8 cellular contexts compared by ENCODE assay signal in genomic region chr12:53727310-53728041, GRCh38. TPM values are rescaled to one million over a fixed set of nuclear protein-coding genes. Genes with fewer than 3 reads are reported as not detected.
DNase-seq lines count a peak whose midpoint lies in the region; ATAC-seq and TF ChIP-seq lines count a peak whose summit lies in the region.

Gene CALCOCO1 (minus strand): TSS chr12:53727452. CDS start chr12:53725242, 2,210 bp downstream.

- H3K9me3 Mint-ChIP-seq in activated naive CD8-positive, alpha-beta T cell treated with anti-CD3 and anti-CD28 coated beads, Interleukin-2, amount 10 ng/mL, durations not matched to agents 7 days and 5 days: no peaks in the 10 kb centered on the region
- H3K9me3 Mint-ChIP-seq in glutamatergic neuron (ENCODE audit: unreplicated experiment): peaks cover 3% of the 10 kb centered on the region

- H3K4me3 Mint-ChIP-seq in activated naive CD8-positive, alpha-beta T cell treated with anti-CD3 and anti-CD28 coated beads, Interleukin-2, amount 10 ng/mL, durations not matched to agents 7 days and 5 days: peak within 1 kb of the TSS; percentile 94
- peak within 1 kb of the TSS; percentile 97 for H3K4me3 Mint-ChIP-seq in glutamatergic neuron (ENCODE audit: unreplicated experiment)

- H3K36me3 ChIP-seq in SU-DHL-6 (ENCODE audit: low read length): no peaks in the 10 kb centered on the region
- H3K36me3 ChIP-seq in osteoblast (ENCODE audit: insufficient read depth, low read length): peaks cover 24% of the 10 kb centered on the region
- peaks cover 18% of the 10 kb centered on the region for H3K36me3 ChIP-seq in thoracic aorta

- H3K79me2 ChIP-seq in SU-DHL-6 (ENCODE audit: insufficient read depth, low read length) (no peaks in the 10 kb centered on the region), osteoblast (ENCODE audit: insufficient read depth, low read length) (peaks cover 19% of the 10 kb centered on the region)

- H3K4me1 ChIP-seq in osteoblast (ENCODE audit: insufficient read depth, low read length) (peaks cover 22% of the 10 kb centered on the region), thoracic aorta (ENCODE audit: control insufficient read depth in 1 of 2, low read depth in 2 of 2) (peaks cover 11 to 41% of the 10 kb centered on the region in 2 donors)

- peak within 1 kb of the TSS; percentile 94 for H3K27ac Mint-ChIP-seq in activated naive CD8-positive, alpha-beta T cell treated with anti-CD3 and anti-CD28 coated beads, Interleukin-2, amount 10 ng/mL, durations not matched to agents 7 days and 5 days
- H3K27ac Mint-ChIP-seq in glutamatergic neuron (ENCODE audit: unreplicated experiment): peak within 1 kb of the TSS; percentile 71

- H3K27ac ChIP-seq in SU-DHL-6 (ENCODE audit: low read depth, low read length): no peak within 1 kb of the TSS
- peak within 1 kb of the TSS; percentile 58 for H3K27ac ChIP-seq in osteoblast (ENCODE audit: low read depth, low read length)
- H3K27ac ChIP-seq in thoracic aorta: peak within 1 kb of the TSS; percentile 62 to 80

- peak within 1 kb of the TSS; percentile 81 for H3K4me2 ChIP-seq in SU-DHL-6 (ENCODE audit: low read depth, low read length, poor library complexity, severe bottlenecking)
- H3K4me2 ChIP-seq in osteoblast (ENCODE audit: insufficient read depth, low read length): peak within 1 kb of the TSS; percentile 94

- no peaks in the 10 kb centered on the region for H4K20me1 ChIP-seq in SU-DHL-6 (ENCODE audit: low read depth, low read length)
- peaks cover 6% of the 10 kb centered on the region for H4K20me1 ChIP-seq in osteoblast (ENCODE audit: insufficient read depth, low read length)

- peak within 1 kb of the TSS; percentile 61 for H3K4me3 ChIP-seq in SU-DHL-6 (ENCODE audit: insufficient read depth, low read length, poor library complexity, severe bottlenecking)
- H3K4me3 ChIP-seq in osteoblast (ENCODE audit: insufficient read depth, low read length): peak within 1 kb of the TSS; percentile 77
- H3K4me3 ChIP-seq in thoracic aorta: peak within 1 kb of the TSS; percentile 83

- H3K9me2 ChIP-seq in SU-DHL-6 (replicated peaks; ENCODE audit: insufficient read depth, low read length): no peaks in the 10 kb centered on the region

- H2AFZ ChIP-seq in SU-DHL-6 (ENCODE audit: low read depth, low read length, severe bottlenecking) (peak within 1 kb of the TSS; percentile 95), osteoblast (ENCODE audit: low read length) (peak within 1 kb of the TSS; percentile 96)

- H3K27me3 Mint-ChIP-seq in activated naive CD8-positive, alpha-beta T cell treated with anti-CD3 and anti-CD28 coated beads, Interleukin-2, amount 10 ng/mL, durations not matched to agents 7 days and 5 days: no peaks in the 10 kb centered on the region
- peaks cover 4% of the 10 kb centered on the region for H3K27me3 Mint-ChIP-seq in glutamatergic neuron (ENCODE audit: unreplicated experiment)

- no peaks in the 10 kb centered on the region for H3K9me3 ChIP-seq in SU-DHL-6 (ENCODE audit: insufficient read depth, low read length)
- no peaks in the 10 kb centered on the region for H3K9me3 ChIP-seq in osteoblast (ENCODE audit: low read depth, low read length)
- H3K9me3 ChIP-seq in thoracic aorta: no peaks in the 10 kb centered on the region

- DNase-seq in NCI-H128 (lab: John Stamatoyannopoulos, UW; ENCODE audit: unreplicated experiment): peak; percentile 89
- peak; percentile 93 for DNase-seq in activated naive CD8-positive, alpha-beta T cell treated with anti-CD3 and anti-CD28 coated beads, Interleukin-2, amount 10 ng/mL, durations not matched to agents 7 days and 5 days
- peak; percentile 96 for DNase-seq in glutamatergic neuron
- peak; percentile 95 for DNase-seq in osteoblast (ENCODE audit: insufficient read length, low spot score, missing footprints)
- peak; percentile 98 for DNase-seq in thoracic aorta (ENCODE audit: low spot score)

- peak; percentile 99 for ATAC-seq in HG02678 (IDR thresholded peaks at IDR 0.05; ENCODE audit: unreplicated experiment)
- peak; percentile 98 for ATAC-seq in activated naive CD8-positive, alpha-beta T cell treated with anti-CD3 and anti-CD28 coated beads, Interleukin-2, amount 10 ng/mL, durations not matched to agents 7 days and 5 days (ENCODE audit: low read depth)
- ATAC-seq in thoracic aorta (ENCODE audit: insufficient number of reproducible peaks, low FRiP score, low read depth): peak; percentile 99

- no peak for TF ChIP-seq CTCF in SU-DHL-6 (IDR thresholded peaks at IDR 0.05; ENCODE audit: insufficient read depth, low read length, poor library complexity, severe bottlenecking)
- no peak for TF ChIP-seq CTCF in glutamatergic neuron (IDR thresholded peaks at IDR 0.05; ENCODE audit: partially characterized antibody, unreplicated experiment)
- TF ChIP-seq CTCF in osteoblast (IDR thresholded peaks at IDR 0.05; ENCODE audit: extremely low read depth, low read depth, low read length): no peak
- no peak for TF ChIP-seq CTCF in thoracic aorta (IDR thresholded peaks at IDR 0.05)

- no peaks in the 10 kb centered on the region for H3F3A ChIP-seq in SU-DHL-6 (ENCODE audit: insufficient read depth)

- peak; percentile 44 for TF ChIP-seq POLR2A in GM10847 (IDR thresholded peaks at IDR 0.05; ENCODE audit: extremely low read depth, insufficient read length)

- peak within 1 kb of the TSS; percentile 48 for H3K9ac ChIP-seq in SU-DHL-6 (ENCODE audit: low read length)

- no peaks in the 10 kb centered on the region for H3K27me3 ChIP-seq in SU-DHL-6 (ENCODE audit: low read length)
- H3K27me3 ChIP-seq in osteoblast (ENCODE audit: insufficient read depth, low read length): peaks cover 9% of the 10 kb centered on the region
- H3K27me3 ChIP-seq in thoracic aorta (replicated peaks; ENCODE audit: insufficient read depth): no peaks in the 10 kb centered on the region

- H3K36me3 Mint-ChIP-seq in activated naive CD8-positive, alpha-beta T cell treated with anti-CD3 and anti-CD28 coated beads, Interleukin-2, amount 10 ng/mL, durations not matched to agents 7 days and 5 days: no peaks in the 10 kb centered on the region
- peaks cover 7% of the 10 kb centered on the region for H3K36me3 Mint-ChIP-seq in glutamatergic neuron (ENCODE audit: unreplicated experiment)

- peaks cover 15% of the 10 kb centered on the region for H3K4me1 Mint-ChIP-seq in activated naive CD8-positive, alpha-beta T cell treated with anti-CD3 and anti-CD28 coated beads, Interleukin-2, amount 10 ng/mL, durations not matched to agents 7 days and 5 days
- no peaks in the 10 kb centered on the region for H3K4me1 Mint-ChIP-seq in glutamatergic neuron (ENCODE audit: low read depth, unreplicated experiment)

- POLR2A ChIA-PET in activated naive CD8-positive, alpha-beta T cell treated with anti-CD3 and anti-CD28 coated beads, Interleukin-2, amount 10 ng/mL, durations not matched to agents 7 days and 5 days (lab: Charles Lee): interaction anchor here (0.9 to 1.3 kb wide), 2 partner anchors 26 to 29 kb away, joined by 3 to 5 read pairs; no protein-coding TSS in a partner anchor

RNA-seq across cellular contexts. Expression of gene CALCOCO1, which starts in this region (rescaled TPM):
- 10 to 100 TPM; 83.6 to 91.1 TPM for total RNA-seq in activated naive CD8-positive, alpha-beta T cell treated with anti-CD3 and anti-CD28 coated beads, Interleukin-2, amount 10 ng/mL, durations not matched to agents 7 days and 5 days
- total RNA-seq in glutamatergic neuron (ENCODE audit: unreplicated experiment) (151 TPM), osteoblast (167 and 174 TPM in 2 replicates), thoracic aorta (100 to 1,000 TPM; 272 to 336 TPM)
